8 cellular contexts compared by ENCODE assay signal in genomic region chr7:48088559-48089414, GRCh38. TPM values are rescaled to one million over a fixed set of nuclear protein-coding genes. Genes with fewer than 3 reads are reported as not detected.
DNase-seq lines count a peak whose midpoint lies in the region; ATAC-seq and TF ChIP-seq lines count a peak whose summit lies in the region.

Gene UPP1, plus strand, starts transcription at chr7:48089265. Its CDS starts 5,519 bp downstream, at chr7:48094784.

- 0% methylated on average over 52 to 66 of the region's 66 CpGs for WGBS in esophagus, 2 donors

- H3K27me3 Mint-ChIP-seq in activated T-cell treated with anti-CD3 and anti-CD28 coated beads, Interleukin-2, amount 50 U/mL, for 24 hours = no peaks in the 10 kb centered on the region

- H3K4me3 ChIP-seq in esophagus (ENCODE audit: low read depth in 1 of 2, low read length in 2 of 2) = peak within 1 kb of the TSS; percentile 82 to 86
- H3K4me3 ChIP-seq in muscle layer of duodenum (ENCODE audit: low read depth in 1 of 2, low read length in 2 of 2) = peak within 1 kb of the TSS; percentile 83 to 88

- H3K27me3 ChIP-seq in esophagus (ENCODE audit: control insufficient read depth in 1 of 2, insufficient read depth in 2 of 2, low read length in 2 of 2) (no peaks in the 10 kb centered on the region), muscle layer of duodenum (ENCODE audit: low read depth, low read length) (no peaks in the 10 kb centered on the region)

- H3K9me3 Mint-ChIP-seq in activated T-cell treated with anti-CD3 and anti-CD28 coated beads, Interleukin-2, amount 50 U/mL, for 24 hours = peaks cover 4% of the 10 kb centered on the region

- H3K36me3 ChIP-seq in esophagus (ENCODE audit: control insufficient read depth in 2 of 2, insufficient read depth in 2 of 2, low read length in 1 of 2) (peaks cover 2 to 5% of the 10 kb centered on the region in 2 donors), muscle layer of duodenum (ENCODE audit: control insufficient read depth in 1 of 2, insufficient read depth in 2 of 2, low read length in 2 of 2) (peaks cover 9 to 18% of the 10 kb centered on the region in 2 donors)

- ATAC-seq in GM19467 (IDR thresholded peaks at IDR 0.05; ENCODE audit: unreplicated experiment) = peak; percentile 58

- H3K4me1 Mint-ChIP-seq in activated T-cell treated with anti-CD3 and anti-CD28 coated beads, Interleukin-2, amount 50 U/mL, for 24 hours (ENCODE audit: low read depth) = peaks cover 83% of the 10 kb centered on the region

- peak within 1 kb of the TSS; percentile 88 to 98 for H3K27ac ChIP-seq in esophagus (ENCODE audit: low read depth in 2 of 2, low read length in 1 of 2)
- peak within 1 kb of the TSS; percentile 96 for H3K27ac ChIP-seq in muscle layer of duodenum (ENCODE audit: low read length)

- peak within 1 kb of the TSS; percentile 92 for H3K27ac Mint-ChIP-seq in activated T-cell treated with anti-CD3 and anti-CD28 coated beads, Interleukin-2, amount 50 U/mL, for 24 hours

- peak; percentile 86 for DNase-seq in COLO829 (ENCODE audit: low spot score)
- DNase-seq in HPDE6-E6E7 (ENCODE audit: extremely low spot score) = peak; percentile 81
- peak; percentile 88 for DNase-seq in activated T-cell treated with anti-CD3 and anti-CD28 coated beads, Interleukin-2, amount 50 U/mL, for 24 hours
- DNase-seq in stimulated activated CD8-positive, alpha-beta memory T cell treated with anti-CD3 and anti-CD28 coated beads, Interleukin-7, amount 100 ng/mL, for 4 hours (ENCODE audit: low read depth in 2 of 2) = peak; percentile 83 to 90

- H3K9me3 ChIP-seq in esophagus (ENCODE audit: control insufficient read depth in 2 of 2, insufficient read depth in 1 of 2, low read depth in 1 of 2, low read length in 1 of 2) (no peaks in the 10 kb centered on the region), muscle layer of duodenum (ENCODE audit: control insufficient read depth in 1 of 2, low read length in 2 of 2) (no peaks in the 10 kb centered on the region)

- H3K4me1 ChIP-seq in esophagus (ENCODE audit: control insufficient read depth in 2 of 2, insufficient read depth in 2 of 2, low read length in 1 of 2) (peaks cover 3 to 11% of the 10 kb centered on the region in 2 donors), muscle layer of duodenum (ENCODE audit: control insufficient read depth in 1 of 2, insufficient read depth in 2 of 2, low read length in 2 of 2) (peaks cover 0 to 4% of the 10 kb centered on the region in 2 donors)

- H3K4me3 Mint-ChIP-seq in activated T-cell treated with anti-CD3 and anti-CD28 coated beads, Interleukin-2, amount 50 U/mL, for 24 hours = peak within 1 kb of the TSS; percentile 86

- H3K36me3 Mint-ChIP-seq in activated T-cell treated with anti-CD3 and anti-CD28 coated beads, Interleukin-2, amount 50 U/mL, for 24 hours (ENCODE audit: low read depth) = peaks cover 45% of the 10 kb centered on the region

TF ChIP-seq in PFSK-1, 5 proteins besides CTCF, POLR2A, EP300 and RAD21:
- TF ChIP-seq TAF1 (IDR thresholded peaks at IDR 0.05; ENCODE audit: borderline replicate concordance, insufficient read depth, low read length) = peak; percentile 75; the same call in 1 of the 2 replicates
- no peak for TF ChIP-seq FOXP2 (optimal IDR thresholded peaks at IDR 0.05; ENCODE audit: borderline replicate concordance, extremely low read depth, extremely low read length, insufficient read depth)
- TF ChIP-seq SIN3A (IDR thresholded peaks at IDR 0.05; ENCODE audit: borderline replicate concordance, insufficient read depth, low read length) = peak; percentile 86; the same call in 1 of the 2 replicates
- TF ChIP-seq REST (IDR thresholded peaks at IDR 0.05; ENCODE audit: insufficient read depth in 1 of 2, low read depth in 2 of 2, low read length in 2 of 2) = peak; percentile 14 to 36; a peak in 1 of 4 replicates
- TF ChIP-seq POLR2AphosphoS5 (IDR thresholded peaks at IDR 0.05; ENCODE audit: low read depth, low read length) = peak; percentile 76

RNA-seq across cellular contexts. Expression of gene UPP1, which starts in this region (rescaled TPM):
- polyA plus RNA-seq in PFSK-1 (2012; ENCODE audit: insufficient read length, low read depth) = 523 TPM
- polyA plus RNA-seq in esophagus = 100 to 1,000 TPM; 134 to 211 TPM

Comparison
In these comparisons a context has a peak if more than half of its experiments do, and no peak if none do; other contexts are left out.
1. Peak in every context shown above with its lines: DNase-seq, ATAC-seq, H3K4me3 ChIP-seq and H3K27ac ChIP-seq.